1 cellular context compared by ENCODE assay signal in genomic region chr5:180072256-180072548, GRCh38.
TF ChIP-seq lines count a peak whose summit lies in the region.

No MANE protein-coding gene starts in this region.

TF ChIP-seq in K562, 482 proteins besides CTCF, POLR2A, EP300 and RAD21 (continued from another document and continues in another):
- TF ChIP-seq ELK1 (CRISPR knock-in tag; IDR thresholded peaks at IDR 0.05) (peak; percentile 59; the same call in 1 of the 2 replicates), ATF1 (CRISPR knock-in tag; IDR thresholded peaks at IDR 0.05) (no peak), ATF1 (tag; IDR thresholded peaks at IDR 0.05) (peak; percentile 63), MTA3 (IDR thresholded peaks at IDR 0.05; ENCODE audit: borderline replicate concordance) (0 out of 2 replicates have a peak, but pooled peaks have one; percentile 50), RCOR1 (IDR thresholded peaks at IDR 0.05; ENCODE audit: borderline replicate concordance in 1 of 2, low read depth in 2 of 2, low read length in 2 of 2) (no peak), ZNF57 (CRISPR knock-in tag; IDR thresholded peaks at IDR 0.05) (0 out of 2 replicates have a peak, but pooled peaks have one; percentile 1), DLX4 (CRISPR knock-in tag; IDR thresholded peaks at IDR 0.05) (no peak), CXXC5 (CRISPR knock-in tag; IDR thresholded peaks at IDR 0.05) (no peak), HDAC2 (IDR thresholded peaks at IDR 0.05) (no peak), ZBTB2 (IDR thresholded peaks at IDR 0.05) (peak; percentile 87; the same call in 1 of the 2 replicates), THAP12 (CRISPR knock-in tag; IDR thresholded peaks at IDR 0.05) (no peak), GATAD2A (IDR thresholded peaks at IDR 0.05) (0 out of 2 replicates have a peak, but pooled peaks have one; percentile 2), NFYB (IDR thresholded peaks at IDR 0.05; ENCODE audit: extremely low read depth, insufficient read length) (no peak), TEAD1 (CRISPR knock-in tag; IDR thresholded peaks at IDR 0.05) (no peak), NR2C1 (IDR thresholded peaks at IDR 0.05) (no peak), NR2C1 (tag; IDR thresholded peaks at IDR 0.05) (0 out of 2 replicates have a peak, but pooled peaks have one; percentile 47), ZNF512 (tag; IDR thresholded peaks at IDR 0.05) (no peak), RNF2 (IDR thresholded peaks at IDR 0.05) (peak; percentile 97; the same call in 1 of the 2 replicates), MYBL2 (IDR thresholded peaks at IDR 0.05; ENCODE audit: low read depth) (no peak), MYBL2 (CRISPR knock-in tag; IDR thresholded peaks at IDR 0.05; ENCODE audit: borderline replicate concordance) (no peak; the same call in 1 of the 2 replicates), ZNF121 (CRISPR knock-in tag; conservative IDR thresholded peaks at IDR 0.05) (peak; percentile 24; the same call in 1 of the 2 replicates), NCOA1 (IDR thresholded peaks at IDR 0.05; ENCODE audit: low read depth) (no peak), VEZF1 (CRISPR knock-in tag; IDR thresholded peaks at IDR 0.05) (0 out of 2 replicates have a peak, but pooled peaks have one; percentile 6), FOXA3 (CRISPR knock-in tag; conservative IDR thresholded peaks at IDR 0.05 in 1 of 2, IDR thresholded peaks at IDR 0.05 in 1 of 2) (0 out of 4 replicates have a peak, but pooled peaks of 1 of the 2 experiments have one; percentile 1), FOXP4 (CRISPR knock-in tag; IDR thresholded peaks at IDR 0.05; ENCODE audit: borderline replicate concordance) (no peak), MTF1 (CRISPR knock-in tag; IDR thresholded peaks at IDR 0.05; ENCODE audit: borderline replicate concordance) (peak; percentile 49; the same call in 1 of the 2 replicates), ZNF212 (CRISPR knock-in tag; IDR thresholded peaks at IDR 0.05) (peak; percentile 47; the same call in 1 of the 2 replicates), ID3 (CRISPR knock-in tag; IDR thresholded peaks at IDR 0.05) (no peak), ID3 (tag; IDR thresholded peaks at IDR 0.05) (no peak), NR1H2 (CRISPR knock-in tag; IDR thresholded peaks at IDR 0.05) (0 out of 2 replicates have a peak, but pooled peaks have one; percentile 95), ARID2 (IDR thresholded peaks at IDR 0.05) (no peak), ZNF395 (CRISPR knock-in tag; IDR thresholded peaks at IDR 0.05) (peak; percentile 87; the same call in 1 of the 2 replicates), SMC3 (conservative IDR thresholded peaks at IDR 0.05; ENCODE audit: insufficient read depth, low read depth, low read length) (no peak), ZBTB40 (IDR thresholded peaks at IDR 0.05) (0 out of 2 replicates have a peak, but pooled peaks have one; percentile 34), ZBTB40 (CRISPR knock-in tag; IDR thresholded peaks at IDR 0.05) (no peak)
